In the genomic region with DNA sequence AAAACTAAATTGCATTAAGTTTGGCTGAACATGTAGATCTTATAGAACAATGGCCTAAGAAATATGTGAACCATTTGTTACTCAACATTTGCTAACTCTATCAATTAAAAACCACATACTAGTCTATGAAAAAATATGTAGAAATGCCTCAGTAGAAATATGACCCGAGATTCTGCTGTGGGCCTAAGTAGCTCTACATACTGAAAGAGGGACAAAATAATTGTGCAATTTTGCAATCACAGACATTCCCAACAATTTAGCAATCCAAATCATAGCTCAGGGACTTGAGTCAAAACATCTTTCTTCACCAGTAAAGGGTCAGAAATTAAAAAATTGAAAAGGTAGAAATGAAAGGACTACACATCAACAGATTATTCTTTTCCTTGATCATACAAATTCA, we compare ENCODE assay signal across 16 cellular contexts.
"Had no signal": no experiment of that assay in that cellular context is flagged by ENCODE, and none has a peak within 500 bp of the region (broad histone marks: within the 10 kb centered on the region; RNA-seq: fewer than 3 reads in every experiment).

No MANE protein-coding gene starts in this region.

- DNase-seq: activated CD4-positive, CD25-positive, alpha-beta regulatory T cell treated with anti-CD3 and anti-CD28 coated beads, Interleukin-2, amount 50 U/mL, for 72 hours; activated naive CD4-positive, alpha-beta T cell; activated naive CD8-positive, alpha-beta T cell treated with anti-CD3 and anti-CD28 coated beads, Interleukin-2, amount 10 ng/mL, durations not matched to agents 7 days and 5 days; cerebellar nuclear complex; dermis blood vessel endothelial cell; effector memory CD8-positive, alpha-beta T cell; nephron progenitor cell; occipital lobe; spleen; stimulated activated naive CD8-positive, alpha-beta T cell treated with anti-CD3 and anti-CD28 coated beads, Interleukin-15, amount 100 ng/mL, for 72 hours; T-helper 1 cell; testis; upper lobe of left lung had no signal

- H3K4me3 ChIP-seq: ascending aorta, breast epithelium, right atrium auricular region, spleen, testis, upper lobe of left lung had no signal
